In the genomic region with DNA sequence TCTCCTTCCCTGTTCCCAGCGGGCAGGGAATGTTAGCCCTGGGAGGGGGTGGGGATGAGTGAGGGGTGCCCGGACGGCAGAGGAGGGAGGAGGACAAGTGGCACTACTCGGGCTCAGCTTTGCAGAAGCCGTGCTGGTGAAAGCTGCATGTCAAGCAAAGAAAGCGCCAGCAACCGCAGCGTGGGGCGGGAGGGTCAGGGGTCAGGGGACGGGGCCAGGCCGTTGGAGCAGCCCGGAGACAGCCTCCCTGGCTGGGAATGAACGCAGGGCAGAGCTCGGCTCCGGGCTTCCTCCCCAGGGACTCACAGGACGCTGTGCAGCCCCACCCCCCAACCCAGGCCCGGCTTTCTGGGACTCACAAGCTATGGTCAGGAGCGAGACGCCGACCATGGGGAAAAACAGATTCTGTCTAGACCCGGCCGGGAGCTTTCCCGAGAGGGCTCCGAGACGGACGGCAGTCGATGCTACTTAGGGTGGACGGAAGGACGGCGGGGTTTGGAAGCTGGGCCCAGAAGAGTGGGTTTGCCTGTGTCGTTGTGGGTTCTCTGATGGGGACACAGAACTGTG, we compare ENCODE assay signal across 9 cellular contexts.
DNase-seq lines count a peak whose midpoint lies in the region; ATAC-seq and TF ChIP-seq lines count a peak whose summit lies in the region.
"Had no signal": no experiment of that assay in that cellular context is flagged by ENCODE, and none has a peak within 500 bp of the region (broad histone marks: within the 10 kb centered on the region; RNA-seq: fewer than 3 reads in every experiment).

No MANE protein-coding gene starts in this region.

- TF ChIP-seq EP300 in esophagus muscularis mucosa (IDR thresholded peaks at IDR 0.05) = no peak

- peaks cover 0 to 22% (median 2%) of the 10 kb centered on the region in 4 donors for H3K27me3 ChIP-seq in esophagus muscularis mucosa
- H3K27me3 ChIP-seq in muscle layer of duodenum (ENCODE audit: low read depth, low read length) = no peaks in the 10 kb centered on the region

- intact Hi-C loops in esophagus muscularis mucosa (cut with DNase I) = loop anchor here (10.0 kb wide), 1 partner anchor 114 kb away; the partner anchor contains the start of gene VIPR2

- in situ Hi-C loops in GM13977 (cut with MboI; ENCODE audit: low pct_unique_long_range_greater_than_20kb, low sequenced_read_pairs, unreplicated experiment) = no loop called here

- H3K4me1 ChIP-seq in esophagus muscularis mucosa (peaks cover 7 to 36% (median 25%) of the 10 kb centered on the region in 4 donors), muscle layer of duodenum (ENCODE audit: control insufficient read depth in 1 of 2, insufficient read depth in 2 of 2, low read length in 2 of 2) (peaks cover 3 to 10% of the 10 kb centered on the region in 2 donors)

- H3K36me3 Mint-ChIP-seq in T-helper 2 cell treated with Interferon-gamma antibody and Interleukin-4, amounts not matched to agents 5 μg/mL and 100 μg/mL, for 36 hours (ENCODE audit: low read depth) = no peaks in the 10 kb centered on the region
- H3K36me3 Mint-ChIP-seq in type B pancreatic cell = no peaks in the 10 kb centered on the region

- no peak overlapping the region for H3K27ac Mint-ChIP-seq in T-helper 2 cell treated with Interferon-gamma antibody and Interleukin-4, amounts not matched to agents 5 μg/mL and 100 μg/mL, for 36 hours
- H3K27ac Mint-ChIP-seq in type B pancreatic cell = no peak overlapping the region

- peak overlapping the region; percentile 69 to 82 (median 70) for H3K27ac ChIP-seq in esophagus muscularis mucosa (replicated peaks in 1 of 4)
- H3K27ac ChIP-seq in muscle layer of duodenum (ENCODE audit: low read length) = no peak overlapping the region

- DNase-seq in T-helper 2 cell treated with Interferon-gamma antibody and Interleukin-4, amounts not matched to agents 5 μg/mL and 100 μg/mL, for 36 hours (ENCODE audit: low spot score) = no peak
- DNase-seq in T-helper 2 cell (no peak), esophagus muscularis mucosa (ENCODE audit: extremely low spot score) (peak; percentile 91), type B pancreatic cell (ENCODE audit: extremely low spot score, unreplicated experiment) (peak; percentile 68), GM13977 (ENCODE audit: low spot score) (no peak), GM19238 (ENCODE audit: insufficient read length, low spot score) (no peak)
- DNase-seq: effector CD8-positive, alpha-beta T cell had no signal

- no peaks in the 10 kb centered on the region for H3K9me3 Mint-ChIP-seq in T-helper 2 cell treated with Interferon-gamma antibody and Interleukin-4, amounts not matched to agents 5 μg/mL and 100 μg/mL, for 36 hours
- no peaks in the 10 kb centered on the region for H3K9me3 Mint-ChIP-seq in type B pancreatic cell

- TF ChIP-seq POLR2A in esophagus muscularis mucosa (IDR thresholded peaks at IDR 0.05; ENCODE audit: low read depth) = no peak

- WGBS in esophagus muscularis mucosa = 47% methylated on average over 30 of the region's 31 CpGs

- H3K27me3 Mint-ChIP-seq in T-helper 2 cell treated with Interferon-gamma antibody and Interleukin-4, amounts not matched to agents 5 μg/mL and 100 μg/mL, for 36 hours (ENCODE audit: low read depth) = peaks cover 11% of the 10 kb centered on the region
- peaks cover 7% of the 10 kb centered on the region for H3K27me3 Mint-ChIP-seq in type B pancreatic cell

- no peaks in the 10 kb centered on the region for H3K9me3 ChIP-seq in esophagus muscularis mucosa
- H3K9me3 ChIP-seq in muscle layer of duodenum (ENCODE audit: control insufficient read depth in 1 of 2, low read length in 2 of 2) = no peaks in the 10 kb centered on the region

- no peak for ATAC-seq in HG03571 (IDR thresholded peaks at IDR 0.05; ENCODE audit: unreplicated experiment)

- H3K4me3 Mint-ChIP-seq in T-helper 2 cell treated with Interferon-gamma antibody and Interleukin-4, amounts not matched to agents 5 μg/mL and 100 μg/mL, for 36 hours = peak overlapping the region; percentile 34
- H3K4me3 Mint-ChIP-seq in type B pancreatic cell = peak overlapping the region; percentile 80

- no peak for TF ChIP-seq CTCF in esophagus muscularis mucosa (IDR thresholded peaks at IDR 0.05)
- TF ChIP-seq CTCF in type B pancreatic cell (conservative IDR thresholded peaks at IDR 0.05) = no peak
- no peak for TF ChIP-seq CTCF in GM13977 (IDR thresholded peaks at IDR 0.05; ENCODE audit: extremely low read depth, insufficient read depth, missing control alignments)

- H3K4me3 ChIP-seq in esophagus muscularis mucosa (peak overlapping the region; percentile 59 to 70 (median 60)), muscle layer of duodenum (ENCODE audit: low read depth in 1 of 2, low read length in 2 of 2) (peak overlapping the region; percentile 53 to 66)

- peaks cover 9% of the 10 kb centered on the region for H3K4me1 Mint-ChIP-seq in T-helper 2 cell treated with Interferon-gamma antibody and Interleukin-4, amounts not matched to agents 5 μg/mL and 100 μg/mL, for 36 hours (ENCODE audit: low read depth)
- H3K4me1 Mint-ChIP-seq in type B pancreatic cell (ENCODE audit: unreplicated experiment) = peaks cover 15% of the 10 kb centered on the region

- peaks cover 0 to 24% (median 6%) of the 10 kb centered on the region in 4 donors for H3K36me3 ChIP-seq in esophagus muscularis mucosa
- peaks cover 0 to 4% of the 10 kb centered on the region in 2 donors for H3K36me3 ChIP-seq in muscle layer of duodenum (ENCODE audit: control insufficient read depth in 1 of 2, insufficient read depth in 2 of 2, low read length in 2 of 2)

Comparison
In these comparisons a context has a peak if more than half of its experiments do, and no peak if none do; other contexts are left out.
1. DNase-seq: peak in esophagus muscularis mucosa (single experiment) and type B pancreatic cell (single experiment); none in T-helper 2 cell treated with Interferon-gamma antibody and Interleukin-4, amounts not matched to agents 5 μg/mL and 100 μg/mL, for 36 hours (single experiment), T-helper 2 cell (0 of 5), GM13977 (single experiment) and GM19238 (single experiment).